ENCODE assay signal across 27 cellular contexts in the genomic region with DNA sequence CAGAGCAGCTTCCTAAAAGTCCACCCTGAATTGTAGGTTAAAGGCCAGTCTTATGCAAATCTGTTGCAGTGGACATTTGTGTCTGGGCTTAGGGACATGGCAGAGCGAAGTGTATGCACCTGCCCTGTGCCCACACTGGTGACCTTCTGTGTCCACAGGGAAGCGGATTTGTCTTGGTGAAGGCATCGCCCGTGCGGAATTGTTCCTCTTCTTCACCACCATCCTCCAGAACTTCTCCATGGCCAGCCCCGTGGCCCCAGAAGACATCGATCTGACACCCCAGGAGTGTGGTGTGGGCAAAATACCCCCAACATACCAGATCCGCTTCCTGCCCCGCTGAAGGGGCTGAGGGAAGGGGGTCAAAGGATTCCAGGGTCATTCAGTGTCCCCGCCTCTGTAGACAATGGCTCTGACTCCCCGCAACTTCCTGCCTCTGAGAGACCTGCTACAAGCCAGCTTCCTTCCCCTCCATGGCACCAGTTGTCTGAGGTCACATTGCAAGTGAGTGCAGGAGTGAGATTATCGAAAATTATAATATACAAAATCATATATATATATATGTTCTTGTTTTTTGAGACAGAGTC. TPM values are rescaled to one million over a fixed set of nuclear protein-coding genes. Genes with fewer than 3 reads are reported as not detected.
"Had no signal": no experiment of that assay in that cellular context is flagged by ENCODE, and none has a peak within 500 bp of the region (broad histone marks: within the 10 kb centered on the region; RNA-seq: fewer than 3 reads in every experiment).

No MANE protein-coding gene starts in this region.

- H3K27ac ChIP-seq: colonic mucosa, dorsolateral prefrontal cortex, foreskin keratinocyte, heart left ventricle, left lung, lower lobe of right lung, ovary, skin epidermis, testis, transverse colon had no signal

- H3K9me3 ChIP-seq: colonic mucosa, heart left ventricle, left lung, lower lobe of right lung, ovary, testis, transverse colon had no signal

- H3K4me1 ChIP-seq: colonic mucosa, foreskin keratinocyte, heart left ventricle, left lung, lower lobe of right lung, testis, transverse colon had no signal

- H3K36me3 ChIP-seq: colonic mucosa, heart left ventricle, left lung, lower lobe of right lung, ovary, transverse colon had no signal

- H3K4me3 Mint-ChIP-seq: activated T-helper 1 cell treated with anti-CD3 and anti-CD28 coated beads, Interleukin-12 subunit alpha, Interleukin-12 subunit beta, Interleukin-2, Interleukin-4 antibody, amounts not matched to agents 30 ng/mL and 10 ng/mL and 1 ng/mL, durations not matched to agents 14 hours and 24 hours and 36 hours; T-helper 17 cell had no signal

- H3K27ac Mint-ChIP-seq: activated T-helper 1 cell treated with anti-CD3 and anti-CD28 coated beads, Interleukin-12 subunit alpha, Interleukin-12 subunit beta, Interleukin-2, Interleukin-4 antibody, amounts not matched to agents 30 ng/mL and 10 ng/mL and 1 ng/mL, durations not matched to agents 14 hours and 24 hours and 36 hours; progenitor cell of endocrine pancreas; T-helper 17 cell had no signal

- H3K9me3 Mint-ChIP-seq: activated T-helper 1 cell treated with anti-CD3 and anti-CD28 coated beads, Interleukin-12 subunit alpha, Interleukin-12 subunit beta, Interleukin-2, Interleukin-4 antibody, amounts not matched to agents 30 ng/mL and 10 ng/mL and 1 ng/mL, durations not matched to agents 14 hours and 24 hours and 36 hours; naive thymus-derived CD8-positive, alpha-beta T cell had no signal

- H3K27me3 ChIP-seq: foreskin keratinocyte, ovary, testis had no signal

- DNase-seq: activated CD4-positive, alpha-beta T cell treated with anti-CD3 and anti-CD28 coated beads, Interleukin-2, amount 50 U/mL, for 1 hour; activated CD4-positive, CD25-positive, alpha-beta regulatory T cell treated with anti-CD3 and anti-CD28 coated beads, Interleukin-2, amount 50 U/mL, for 72 hours; activated effector memory CD4-positive, alpha-beta T cell treated with anti-CD3 and anti-CD28 coated beads, Interleukin-2, amount 50 U/mL, for 16 hours; activated naive CD4-positive, alpha-beta T cell treated with anti-CD3 and anti-CD28 coated beads, Interleukin-2, amount 50 U/mL, for 16 hours; activated T-cell treated with anti-CD3 and anti-CD28 coated beads, Interleukin-2, amount 50 U/mL, for 1 hour; colonic mucosa; dorsolateral prefrontal cortex; foreskin keratinocyte; heart left ventricle; hypothalamus; left lung; lower lobe of right lung; mesenchymal stem cell; ovary; stimulated activated CD4-positive, alpha-beta T cell treated with anti-CD3 and anti-CD28 coated beads, Interleukin-12 subunit alpha, Interleukin-12 subunit beta, amount 100 ng/mL, for 4 hours; stimulated activated CD4-positive, alpha-beta T cell treated with anti-CD3 and anti-CD28 coated beads, Interleukin-4, amount 100 ng/mL, for 1 hour; stimulated activated naive CD8-positive, alpha-beta T cell treated with anti-CD3 and anti-CD28 coated beads, Interleukin-15, Interleukin-2, amounts not matched to agents 100 U/mL and 50 U/mL, for 24 hours; T-helper 17 cell; T1000; testis; transverse colon had no signal

- ATAC-seq: esophagus mucosa; foreskin keratinocyte; heart left ventricle; left lung; sciatic nerve; stimulated activated naive CD8-positive, alpha-beta T cell treated with anti-CD3 and anti-CD28 coated beads, Interleukin-15, Interleukin-2, amounts not matched to agents 100 U/mL and 50 U/mL, for 24 hours; T-helper 17 cell had no signal

- H3K4me3 ChIP-seq: colonic mucosa, dorsolateral prefrontal cortex, heart left ventricle, left lung, lower lobe of right lung, ovary, skin epidermis, testis, transverse colon had no signal

RNA-seq across cellular contexts. Expression of a gene that starts 25.5 kb away (rescaled TPM):
- total RNA-seq: activated T-helper 1 cell treated with anti-CD3 and anti-CD28 coated beads, Interleukin-12 subunit alpha, Interleukin-12 subunit beta, Interleukin-2, Interleukin-4 antibody, amounts not matched to agents 30 ng/mL and 10 ng/mL and 1 ng/mL, durations not matched to agents 14 hours and 24 hours and 36 hours; esophagus mucosa; foreskin keratinocyte; naive thymus-derived CD8-positive, alpha-beta T cell; sciatic nerve; T-helper 17 cell had no signal
